Comparison of ENCODE assay signal across 22 cellular contexts in genomic region chr3:42807929-42808328, GRCh38. TPM values are rescaled to one million over a fixed set of nuclear protein-coding genes. Genes with fewer than 3 reads are reported as not detected.
DNase-seq lines count a peak whose midpoint lies in the region; ATAC-seq and TF ChIP-seq lines count a peak whose summit lies in the region.
"Had no signal": no experiment of that assay in that cellular context is flagged by ENCODE, and none has a peak within 500 bp of the region (broad histone marks: within the 10 kb centered on the region; RNA-seq: fewer than 3 reads in every experiment).

No MANE protein-coding gene starts in this region.

- peaks cover 3% of the 10 kb centered on the region for H4K20me1 ChIP-seq in smooth muscle cell (ENCODE audit: low read depth)

- no peak overlapping the region for H3K4me2 ChIP-seq in smooth muscle cell
- H3K4me2 ChIP-seq: BLaER1 had no signal

- no peak for ATAC-seq in GM19452 (IDR thresholded peaks at IDR 0.05; ENCODE audit: unreplicated experiment)
- ATAC-seq: CD8-positive, alpha-beta T cell; GM12878 had no signal

- H3K27me3 ChIP-seq in endodermal cell (ENCODE audit: control insufficient read depth, insufficient read depth, low read length, poor library complexity, severe bottlenecking) = no peaks in the 10 kb centered on the region
- H3K27me3 ChIP-seq in smooth muscle cell (ENCODE audit: low read depth) = no peaks in the 10 kb centered on the region
- H3K27me3 ChIP-seq: BLaER1 had no signal

- TF ChIP-seq CTCF in endodermal cell (conservative IDR thresholded peaks at IDR 0.05) (no peak), smooth muscle cell (IDR thresholded peaks at IDR 0.05; ENCODE audit: borderline replicate concordance, insufficient read depth, poor library complexity, severe bottlenecking) (no peak)

- H3K4me3 ChIP-seq in endodermal cell (ENCODE audit: low read length) (peak overlapping the region; percentile 53), smooth muscle cell (no peak overlapping the region)
- H3K4me3 ChIP-seq: BLaER1, GM12878, HAP-1 had no signal

- no peak overlapping the region for H3K4me3 Mint-ChIP-seq in endodermal cell
- H3K4me3 Mint-ChIP-seq: B cell; CD8-positive, alpha-beta T cell; HFFc6 had no signal

- H3K27me3 Mint-ChIP-seq in endodermal cell (ENCODE audit: insufficient read depth) = no peaks in the 10 kb centered on the region

- no peak overlapping the region for H3K27ac ChIP-seq in endodermal cell (ENCODE audit: low read depth, low read length)
- H3K27ac ChIP-seq in smooth muscle cell (ENCODE audit: low read depth) = peak overlapping the region; percentile 70
- H3K27ac ChIP-seq: BLaER1, C4-2B had no signal

- H3F3A ChIP-seq in smooth muscle cell (ENCODE audit: low read depth) = peaks cover 11% of the 10 kb centered on the region

- H3K27ac Mint-ChIP-seq in endodermal cell = no peak overlapping the region
- H3K27ac Mint-ChIP-seq: B cell; CD4-positive, CD25-positive, alpha-beta regulatory T cell; CD8-positive, alpha-beta T cell; HFFc6 had no signal

- peaks cover 22% of the 10 kb centered on the region for H3K4me1 Mint-ChIP-seq in endodermal cell

- H3K9ac ChIP-seq in endodermal cell (ENCODE audit: extremely low read depth, low read length, poor library complexity, severe bottlenecking) = no peak overlapping the region
- peak overlapping the region; percentile 36 for H3K9ac ChIP-seq in smooth muscle cell (ENCODE audit: low read depth)
- H3K9ac ChIP-seq: BLaER1 had no signal

- H2AFZ ChIP-seq in smooth muscle cell (ENCODE audit: low read depth) = no peak overlapping the region

- 98 to 100% methylated on average over 2 to 3 of the region's 4 CpGs for WGBS in endodermal cell (ENCODE audit: insufficient coverage in 1 of 2, insufficient read length in 1 of 2), 2 experiments
- WGBS in smooth muscle cell (ENCODE audit: low lambda C conversion rate) = 89% methylated on average over 4 of the region's 4 CpGs

- H3K4me1 ChIP-seq in endodermal cell (ENCODE audit: control insufficient read depth, insufficient read depth, low read length) (peaks cover 3% of the 10 kb centered on the region), smooth muscle cell (ENCODE audit: low read depth) (peaks cover 12% of the 10 kb centered on the region)

- DNase-seq in amniotic epithelial cell (ENCODE audit: low read depth) (peak; percentile 17), endodermal cell (no peak), kidney tubule cell (ENCODE audit: low spot score) (peak; percentile 72), smooth muscle cell (lab: John Stamatoyannopoulos, UW; ENCODE audit: unreplicated experiment) (no peak), NCI-H187 (lab: John Stamatoyannopoulos, UW) (no peak), GDM1 (lab: John Stamatoyannopoulos, UW) (no peak), AG08395 (ENCODE audit: low spot score) (no peak)
- DNase-seq: Caco-2; CD4-positive, CD25-positive, alpha-beta regulatory T cell; CD8-positive, alpha-beta T cell; DMS153; DND-41; GOT3; HFFc6 had no signal

- peaks cover 20% of the 10 kb centered on the region for H3K9me3 ChIP-seq in endodermal cell (ENCODE audit: control insufficient read depth, low read length)
- no peaks in the 10 kb centered on the region for H3K9me3 ChIP-seq in smooth muscle cell (replicated peaks; ENCODE audit: low read depth)
- H3K9me3 ChIP-seq: BLaER1, Caco-2, HAP-1 had no signal

- H3K36me3 ChIP-seq in endodermal cell (ENCODE audit: control insufficient read depth, insufficient read depth, low read length) (peaks cover 2% of the 10 kb centered on the region), smooth muscle cell (ENCODE audit: low read depth) (no peaks in the 10 kb centered on the region)
- H3K36me3 ChIP-seq: BLaER1, HAP-1 had no signal

- H3K79me2 ChIP-seq in smooth muscle cell (ENCODE audit: low read depth) = peaks cover 9% of the 10 kb centered on the region

- peaks cover 8% of the 10 kb centered on the region for H3K36me3 Mint-ChIP-seq in endodermal cell (ENCODE audit: low read depth)

- H3K9me3 Mint-ChIP-seq in endodermal cell = peaks cover 14% of the 10 kb centered on the region
- H3K9me3 Mint-ChIP-seq: CD8-positive, alpha-beta T cell; HFFc6 had no signal

RNA-seq across cellular contexts. Expression of gene ACKR2, which starts 1.3 kb away (rescaled TPM):
- total RNA-seq in endodermal cell (1 to 10 TPM; 1.1 TPM), smooth muscle cell (5.6 and 17.2 TPM in 2 replicates)
- 0.14 TPM for polyA plus RNA-seq in endodermal cell (2013, experiment 1 of 2)
- 0.33 TPM for polyA plus RNA-seq in endodermal cell (2013, experiment 2 of 2)
- 1.1 and 7.0 TPM in 2 replicates for polyA plus RNA-seq in smooth muscle cell
- total RNA-seq: A172; A673; CD4-positive, CD25-positive, alpha-beta regulatory T cell had no signal

RNA-seq across cellular contexts. Expression of gene HIGD1A, which starts 3.6 kb away (rescaled TPM):
- total RNA-seq in endodermal cell (100 to 1,000 TPM; 116 to 121 TPM), smooth muscle cell (322 and 339 TPM in 2 replicates)
- polyA plus RNA-seq in endodermal cell (2013, experiment 1 of 2) = 179 TPM
- 188 TPM for polyA plus RNA-seq in endodermal cell (2013, experiment 2 of 2)
- 159 and 297 TPM in 2 replicates for polyA plus RNA-seq in smooth muscle cell

RNA-seq across cellular contexts. Expression of gene CCDC13, which starts 34.9 kb away (rescaled TPM):
- total RNA-seq in endodermal cell (1 to 10 TPM in 1 of 2 donors, under 1 TPM in 1; 0.64 to 1.1 TPM), smooth muscle cell (not detected in 2 replicates)
- 1.5 TPM for polyA plus RNA-seq in endodermal cell (2013, experiment 1 of 2)
- polyA plus RNA-seq in endodermal cell (2013, experiment 2 of 2) = 0.95 TPM
- 0.48 TPM in 1 of 2 replicates, not detected in the other for polyA plus RNA-seq in smooth muscle cell
- total RNA-seq: A172, A673 had no signal

Comparison
In these comparisons a context has a peak if more than half of its experiments do, and no peak if none do; other contexts are left out.
1. DNase-seq: peak in amniotic epithelial cell (single experiment) and kidney tubule cell (single experiment); none in endodermal cell (single experiment), smooth muscle cell (single experiment), NCI-H187 (0 of 2), GDM1 (single experiment) and AG08395 (single experiment).